ENCODE assay signal across 8 cellular contexts in the genomic region with DNA sequence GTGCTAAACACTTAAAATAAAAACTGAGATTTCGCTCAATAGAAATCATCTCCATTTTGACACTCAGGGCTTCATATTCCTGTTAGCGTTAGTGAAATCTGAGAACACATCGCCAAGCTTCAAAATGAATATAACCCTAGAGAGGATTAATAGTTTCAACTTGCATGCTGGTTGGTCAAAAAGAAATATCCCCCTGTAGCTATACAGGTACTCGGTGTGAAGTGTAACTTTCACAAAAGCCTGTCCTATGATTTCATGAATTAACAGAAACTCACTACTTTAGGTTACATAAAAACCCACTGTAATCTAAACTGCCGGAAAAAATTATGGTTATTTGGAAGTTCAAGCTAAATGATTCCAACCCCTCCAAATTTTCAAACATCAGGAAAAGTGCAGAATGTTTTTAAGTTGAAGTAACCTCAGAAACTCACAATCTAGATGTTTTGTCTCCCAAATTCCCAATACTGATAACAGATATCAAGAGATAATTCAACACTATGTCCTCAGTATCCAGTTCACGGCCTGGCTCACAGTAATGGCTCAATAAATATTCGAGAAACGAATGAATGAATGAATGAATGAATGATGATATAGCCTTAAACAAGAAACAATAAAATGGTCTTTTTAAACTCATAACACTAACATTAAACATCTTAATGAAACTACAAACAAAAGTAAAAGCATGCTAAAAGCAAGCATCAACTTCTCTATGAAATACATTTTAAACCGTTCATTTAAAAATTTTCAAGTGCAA. TPM values are rescaled to one million over a fixed set of nuclear protein-coding genes. Genes with fewer than 3 reads are reported as not detected.
DNase-seq lines count a peak whose midpoint lies in the region; ATAC-seq and TF ChIP-seq lines count a peak whose summit lies in the region.

No MANE protein-coding gene starts in this region.

- ATAC-seq in heart left ventricle (no peak), T-cell (replicated peaks in 1 of 4) (no peak), HG03439 (IDR thresholded peaks at IDR 0.05; ENCODE audit: unreplicated experiment) (no peak)

- CTCF ChIA-PET in T-cell (lab: Charles Lee): interaction anchor here (0.6 to 3.6 kb wide), 21 partner anchors 17 to 258 kb away, joined by 3 to 21 read pairs (median 4); partner anchors contain the start of gene GORASP2 (in 2 of the 2)

- H3K27me3 ChIP-seq in cardiac muscle cell (no peaks in the 10 kb centered on the region), heart left ventricle (no peaks in the 10 kb centered on the region), iPS-18a (ENCODE audit: control insufficient read depth, insufficient read depth, low read length) (no peaks in the 10 kb centered on the region)

- H3K36me3 ChIP-seq in cardiac muscle cell (no peaks in the 10 kb centered on the region), heart left ventricle (no peaks in the 10 kb centered on the region), iPS-18a (ENCODE audit: control insufficient read depth, low read depth, low read length) (no peaks in the 10 kb centered on the region)

- peak overlapping the region; percentile 92 for H3K9ac ChIP-seq in iPS-18a (ENCODE audit: low read length)

- intact Hi-C loops in heart left ventricle (cut with DNase I): loop anchor here in 5 of 10 donors (5.0 kb wide), 1 partner anchor 186 kb away; no protein-coding TSS in a partner anchor

- H3K4me3 ChIP-seq in cardiac muscle cell (peak overlapping the region; percentile 99), heart left ventricle (peak overlapping the region in 6 of 12 donors; percentile 74 to 89 (median 84)), iPS-18a (ENCODE audit: low read length) (peak overlapping the region; percentile 100)

- H3K9me3 ChIP-seq in cardiac muscle cell (ENCODE audit: low read depth) (no peaks in the 10 kb centered on the region), heart left ventricle (no peaks in the 10 kb centered on the region), iPS-18a (ENCODE audit: control insufficient read depth, low read depth, low read length) (no peaks in the 10 kb centered on the region)

- no peak for DNase-seq in cardiac muscle cell (ENCODE audit: low read depth in 1 of 2, low spot score in 1 of 2)
- DNase-seq in heart left ventricle: no peak
- DNase-seq in T-cell: no peak
- no peak for DNase-seq in type B pancreatic cell (ENCODE audit: extremely low spot score, unreplicated experiment)
- DNase-seq in substantia nigra (lab: John Stamatoyannopoulos, UW): no peak
- DNase-seq in Kasumi-1 (lab: John Stamatoyannopoulos, UW): no peak

- H3K36me3 Mint-ChIP-seq in T-cell (no peaks in the 10 kb centered on the region), type B pancreatic cell (no peaks in the 10 kb centered on the region)

- H3K4me3 Mint-ChIP-seq in T-cell (peak overlapping the region; percentile 93 to 98 (median 95)), type B pancreatic cell (peak overlapping the region; percentile 100)

- H3K27me3 Mint-ChIP-seq in T-cell (no peaks in the 10 kb centered on the region), type B pancreatic cell (no peaks in the 10 kb centered on the region)

- H3K9me3 Mint-ChIP-seq in T-cell (no peaks in the 10 kb centered on the region), type B pancreatic cell (no peaks in the 10 kb centered on the region)

- POLR2A ChIA-PET in T-cell (lab: Charles Lee): interaction anchor here (0.6 to 0.8 kb wide), 5 partner anchors 12 to 161 kb away, joined by 3 to 10 read pairs (median 5); no protein-coding TSS in a partner anchor

- 77 to 82% (median 79%) methylated on average over 9 of the region's 9 CpGs for WGBS in heart left ventricle, 4 donors

- peaks cover 23% of the 10 kb centered on the region for H3K4me1 ChIP-seq in cardiac muscle cell (ENCODE audit: low read depth)
- H3K4me1 ChIP-seq in heart left ventricle: peaks cover 0 to 74% (median 26%) of the 10 kb centered on the region in 12 donors
- H3K4me1 ChIP-seq in iPS-18a (ENCODE audit: control insufficient read depth, low read depth, low read length): peaks cover 31% of the 10 kb centered on the region

- TF ChIP-seq CTCF in cardiac muscle cell (IDR thresholded peaks at IDR 0.05; ENCODE audit: low read depth, low read length) (no peak), heart left ventricle (IDR thresholded peaks at IDR 0.05) (no peak), type B pancreatic cell (conservative IDR thresholded peaks at IDR 0.05) (no peak)

- no peak for TF ChIP-seq POLR2A in heart left ventricle (IDR thresholded peaks at IDR 0.05)

- H3K27ac Mint-ChIP-seq in T-cell (peak overlapping the region; percentile 24 to 66), type B pancreatic cell (peak overlapping the region; percentile 95)

- H3K27ac ChIP-seq in cardiac muscle cell (no peak overlapping the region), heart left ventricle (no peak overlapping the region), iPS-18a (ENCODE audit: low read length) (no peak overlapping the region), substantia nigra (ENCODE audit: low read depth, low read length, poor library complexity, severe bottlenecking) (no peak overlapping the region)

- H3K4me1 Mint-ChIP-seq in T-cell: peaks cover 72 to 82% (median 72%) of the 10 kb centered on the region in 3 donors
- peaks cover 33% of the 10 kb centered on the region for H3K4me1 Mint-ChIP-seq in type B pancreatic cell (ENCODE audit: unreplicated experiment)

RNA-seq across cellular contexts. Expression of gene TLK1, which starts 2.5 kb away (rescaled TPM):
- total RNA-seq in cardiac muscle cell: 12.8 and 29.2 TPM in 2 replicates
- polyA plus RNA-seq in cardiac muscle cell: 10.1 and 21.2 TPM in 2 replicates
- total RNA-seq in heart left ventricle: 10 to 100 TPM; 12.1 to 41.4 (median 28.6) TPM
- 10 to 100 TPM in 1 of 2 donors, 1 to 10 TPM in 1; 7.2 to 12.0 TPM for polyA plus RNA-seq in heart left ventricle
- 100 to 1,000 TPM; 112 to 129 (median 120) TPM for total RNA-seq in T-cell
- 54.2 and 58.8 TPM in 2 replicates for total RNA-seq in type B pancreatic cell (ENCODE audit: low replicate concordance)
